Comparison of ENCODE assay signal across 11 cellular contexts in the genomic region with DNA sequence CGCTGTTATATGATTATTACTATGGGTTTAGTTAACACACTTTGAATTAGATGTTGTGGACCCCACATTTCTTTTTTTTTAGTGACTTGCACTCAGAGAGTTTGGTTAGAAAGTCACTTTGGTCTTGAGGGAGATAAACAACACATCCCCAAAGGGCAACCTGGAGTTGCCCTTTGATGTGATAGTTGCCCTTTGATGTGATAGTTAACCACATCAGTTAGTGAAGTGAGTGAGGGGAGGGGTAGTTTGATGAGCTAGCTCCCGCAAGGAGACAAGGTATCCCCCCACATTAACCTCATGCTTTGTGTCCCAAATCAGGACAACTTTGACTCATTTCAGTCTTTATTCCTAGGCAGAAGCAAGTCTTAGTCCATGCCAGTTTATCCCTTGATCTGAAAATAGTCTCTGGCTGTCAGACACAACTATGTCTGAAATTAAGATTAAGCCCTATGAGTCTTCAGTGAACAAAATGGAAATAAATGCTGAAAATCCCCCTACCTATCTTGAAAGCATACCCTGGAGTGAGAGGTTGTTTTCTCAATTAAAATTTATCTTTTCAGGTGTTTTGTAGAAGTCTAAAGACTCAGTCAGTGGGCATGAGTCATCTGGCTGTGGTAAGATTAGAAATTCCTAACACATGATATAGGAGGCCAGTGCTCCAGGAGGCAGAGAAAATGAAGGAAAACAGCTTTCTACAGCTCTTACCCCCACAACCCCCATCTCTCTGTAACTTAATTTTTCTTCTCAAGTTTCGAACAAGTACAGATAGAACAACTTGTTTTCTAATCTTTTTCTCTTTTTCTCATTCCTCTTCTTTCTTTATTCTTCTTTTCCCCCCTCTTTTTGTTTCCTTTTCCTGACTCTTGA.
DNase-seq lines count a peak whose midpoint lies in the region; ATAC-seq and TF ChIP-seq lines count a peak whose summit lies in the region.
"Had no signal": no experiment of that assay in that cellular context is flagged by ENCODE, and none has a peak within 500 bp of the region (broad histone marks: within the 10 kb centered on the region; RNA-seq: fewer than 3 reads in every experiment).

No MANE protein-coding gene starts in this region.

- no peak overlapping the region for H3K27ac ChIP-seq in ascending aorta
- H3K27ac ChIP-seq: ovary had no signal

- peaks cover 25% of the 10 kb centered on the region for H3K27me3 Mint-ChIP-seq in activated CD8-positive, alpha-beta T cell treated with anti-CD3 and anti-CD28 coated beads, Interleukin-2, amount 10 ng/mL, durations not matched to agents 7 days and 5 days (ENCODE audit: low read depth)

- no peak overlapping the region for H3K4me3 Mint-ChIP-seq in activated CD8-positive, alpha-beta T cell treated with anti-CD3 and anti-CD28 coated beads, Interleukin-2, amount 10 ng/mL, durations not matched to agents 7 days and 5 days
- H3K4me3 Mint-ChIP-seq: activated naive CD4-positive, alpha-beta T cell treated with anti-CD3 and anti-CD28 coated beads, Interleukin-2, amount 10 ng/mL, durations not matched to agents 7 days and 5 days had no signal

- CTCF ChIA-PET in activated CD8-positive, alpha-beta T cell treated with anti-CD3 and anti-CD28 coated beads, Interleukin-2, amount 10 ng/mL, durations not matched to agents 7 days and 5 days (lab: Charles Lee) = interaction anchor here (0.8 to 5.4 kb wide), 13 partner anchors 9 to 425 kb away, joined by 3 to 58 read pairs (median 6); no protein-coding TSS in a partner anchor
- CTCF ChIA-PET in GM10248 (lab: Yijun Ruan, JAX) = interaction anchor here (0.7 to 15.3 kb wide), 6 partner anchors 98 to 428 kb away, joined by 3 to 179 read pairs (median 4); a partner anchor contains a TSS

- no peaks in the 10 kb centered on the region for H3K9me3 ChIP-seq in ascending aorta
- H3K9me3 ChIP-seq: BE2C, ovary had no signal

- DNase-seq in activated naive CD4-positive, alpha-beta T cell treated with anti-CD3 and anti-CD28 coated beads, Interleukin-2, amount 50 U/mL, for 72 hours (ENCODE audit: low spot score in 2 of 2) = no peak
- DNase-seq in activated naive CD4-positive, alpha-beta T cell treated with anti-CD3 and anti-CD28 coated beads, Interleukin-2, amount 50 U/mL, for 16 hours = no peak
- DNase-seq in activated CD8-positive, alpha-beta T cell treated with anti-CD3 and anti-CD28 coated beads, Interleukin-2, amount 10 ng/mL, durations not matched to agents 7 days and 5 days = no peak
- peak; percentile 33 for DNase-seq in iPS-NIHi11 (ENCODE audit: low spot score)
- DNase-seq in GM10248 (ENCODE audit: extremely low spot score) = no peak
- DNase-seq in T1000 (lab: John Stamatoyannopoulos, UW) = no peak
- DNase-seq in ascending aorta (ENCODE audit: low spot score in 2 of 2) = no peak
- DNase-seq: activated naive CD4-positive, alpha-beta T cell treated with anti-CD3 and anti-CD28 coated beads, Interleukin-2, amount 10 ng/mL, durations not matched to agents 7 days and 5 days; BE2C; ovary had no signal

- TF ChIP-seq CTCF in GM10248 (IDR thresholded peaks at IDR 0.05; ENCODE audit: control extremely low read depth, extremely low read depth, low read depth, missing control alignments) (no peak), ascending aorta (IDR thresholded peaks at IDR 0.05) (no peak)

- no peaks in the 10 kb centered on the region for H3K27me3 ChIP-seq in ascending aorta
- H3K27me3 ChIP-seq: BE2C, ovary had no signal

- H3K4me1 Mint-ChIP-seq in activated CD8-positive, alpha-beta T cell treated with anti-CD3 and anti-CD28 coated beads, Interleukin-2, amount 10 ng/mL, durations not matched to agents 7 days and 5 days (ENCODE audit: low read depth) = peaks cover 48% of the 10 kb centered on the region

- ATAC-seq in activated naive CD4-positive, alpha-beta T cell treated with anti-CD3 and anti-CD28 coated beads, Interleukin-2, amount 50 U/mL, for 72 hours = peak; percentile 25 to 77
- ATAC-seq in activated CD8-positive, alpha-beta T cell treated with anti-CD3 and anti-CD28 coated beads, Interleukin-2, amount 10 ng/mL, durations not matched to agents 7 days and 5 days = peak; percentile 28
- ATAC-seq in GM21576 (IDR thresholded peaks at IDR 0.05; ENCODE audit: unreplicated experiment) = no peak

- no peak overlapping the region for H3K27ac Mint-ChIP-seq in activated naive CD4-positive, alpha-beta T cell treated with anti-CD3 and anti-CD28 coated beads, Interleukin-2, amount 50 U/mL, for 72 hours
- no peak overlapping the region for H3K27ac Mint-ChIP-seq in activated CD8-positive, alpha-beta T cell treated with anti-CD3 and anti-CD28 coated beads, Interleukin-2, amount 10 ng/mL, durations not matched to agents 7 days and 5 days
- H3K27ac Mint-ChIP-seq: activated naive CD4-positive, alpha-beta T cell treated with anti-CD3 and anti-CD28 coated beads, Interleukin-2, amount 10 ng/mL, durations not matched to agents 7 days and 5 days had no signal

- H3K36me3 ChIP-seq in ascending aorta = no peaks in the 10 kb centered on the region
- H3K36me3 ChIP-seq: BE2C, ovary had no signal

- POLR2A ChIA-PET in activated CD8-positive, alpha-beta T cell treated with anti-CD3 and anti-CD28 coated beads, Interleukin-2, amount 10 ng/mL, durations not matched to agents 7 days and 5 days (lab: Charles Lee) = no interaction called here
- POLR2A ChIA-PET in GM10248 (lab: Yijun Ruan, JAX) = no interaction called here

- H3K9me3 Mint-ChIP-seq in activated naive CD4-positive, alpha-beta T cell treated with anti-CD3 and anti-CD28 coated beads, Interleukin-2, amount 50 U/mL, for 72 hours = no peaks in the 10 kb centered on the region
- H3K9me3 Mint-ChIP-seq in activated CD8-positive, alpha-beta T cell treated with anti-CD3 and anti-CD28 coated beads, Interleukin-2, amount 10 ng/mL, durations not matched to agents 7 days and 5 days (ENCODE audit: insufficient read depth) = no peaks in the 10 kb centered on the region
- H3K9me3 Mint-ChIP-seq: activated naive CD4-positive, alpha-beta T cell treated with anti-CD3 and anti-CD28 coated beads, Interleukin-2, amount 10 ng/mL, durations not matched to agents 7 days and 5 days had no signal

- H3K4me1 ChIP-seq in ascending aorta = peaks cover 0 to 3% of the 10 kb centered on the region in 2 donors
- H3K4me1 ChIP-seq: BE2C had no signal

- H3K36me3 Mint-ChIP-seq in activated naive CD4-positive, alpha-beta T cell treated with anti-CD3 and anti-CD28 coated beads, Interleukin-2, amount 50 U/mL, for 72 hours = no peaks in the 10 kb centered on the region
- H3K36me3 Mint-ChIP-seq in activated CD8-positive, alpha-beta T cell treated with anti-CD3 and anti-CD28 coated beads, Interleukin-2, amount 10 ng/mL, durations not matched to agents 7 days and 5 days (ENCODE audit: low read depth) = no peaks in the 10 kb centered on the region
- H3K36me3 Mint-ChIP-seq: activated naive CD4-positive, alpha-beta T cell treated with anti-CD3 and anti-CD28 coated beads, Interleukin-2, amount 10 ng/mL, durations not matched to agents 7 days and 5 days had no signal

- H3K4me3 ChIP-seq in ascending aorta = no peak overlapping the region
- H3K4me3 ChIP-seq: ovary had no signal

- intact Hi-C loops in ascending aorta (cut with DNase I) = loop anchor here (2.0 kb wide), 1 partner anchor 425 kb away; no protein-coding TSS in a partner anchor
